ENCODE assay signal across 14 cellular contexts in the genomic region with DNA sequence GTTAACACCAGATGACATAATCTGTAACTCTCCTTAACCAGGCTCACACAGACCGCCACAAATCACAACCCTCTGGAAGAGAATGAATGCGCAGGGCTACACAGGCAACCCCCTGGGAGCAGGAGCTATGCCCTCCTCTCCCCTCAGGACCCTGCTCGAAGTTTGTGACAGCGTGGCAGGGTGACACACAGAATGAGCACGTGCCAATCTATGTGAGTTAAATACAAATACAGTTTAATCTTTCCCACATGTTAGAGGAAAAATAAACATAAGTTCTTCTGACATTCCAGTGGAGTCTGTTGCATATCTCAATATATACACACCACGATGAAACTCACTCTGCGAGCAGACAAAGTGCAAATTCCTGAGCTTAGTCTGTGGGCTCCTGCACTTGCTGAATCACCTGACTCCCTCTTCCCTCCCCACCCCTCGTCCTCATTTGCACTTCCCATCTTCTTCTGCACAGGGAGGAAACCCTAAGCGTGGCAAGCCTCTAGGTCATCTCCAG. TPM values are rescaled to one million over a fixed set of nuclear protein-coding genes. Genes with fewer than 3 reads are reported as not detected.
DNase-seq lines count a peak whose midpoint lies in the region; ATAC-seq, FAIRE-seq and TF ChIP-seq lines count a peak whose summit lies in the region.
"Had no signal": no experiment of that assay in that cellular context is flagged by ENCODE, and none has a peak within 500 bp of the region (broad histone marks: within the 10 kb centered on the region; RNA-seq: fewer than 3 reads in every experiment).

No MANE protein-coding gene starts in this region.

- TF ChIP-seq CTCF in pancreas (IDR thresholded peaks at IDR 0.05) (no peak), natural killer cell (IDR thresholded peaks at IDR 0.05) (no peak)

- no peak overlapping the region for H3K4me3 ChIP-seq in pancreas
- H3K4me3 ChIP-seq: upper lobe of left lung had no signal

- no peaks in the 10 kb centered on the region for H3K4me1 Mint-ChIP-seq in natural killer cell
- H3K4me1 Mint-ChIP-seq: central memory CD8-positive, alpha-beta T cell had no signal

- H3K9me3 Mint-ChIP-seq in natural killer cell, result no peaks in the 10 kb centered on the region
- H3K9me3 Mint-ChIP-seq: activated T-helper 1 cell treated with anti-CD3 and anti-CD28 coated beads, Interleukin-12 subunit alpha, Interleukin-12 subunit beta, Interleukin-2, Interleukin-4 antibody, amounts not matched to agents 30 ng/mL and 10 ng/mL and 1 ng/mL, durations not matched to agents 14 hours and 24 hours and 36 hours; central memory CD8-positive, alpha-beta T cell had no signal

- H3K36me3 ChIP-seq in pancreas, result no peaks in the 10 kb centered on the region
- H3K36me3 ChIP-seq: upper lobe of left lung had no signal

- intact Hi-C loops in pancreas (cut with DNase I) (no loop called here), natural killer cell (cut with micrococcal nuclease) (no loop called here)

- no peaks in the 10 kb centered on the region for H3K9me3 ChIP-seq in pancreas
- H3K9me3 ChIP-seq: upper lobe of left lung had no signal

- H3K4me3 Mint-ChIP-seq in natural killer cell, result no peak overlapping the region
- H3K4me3 Mint-ChIP-seq: activated T-helper 1 cell treated with anti-CD3 and anti-CD28 coated beads, Interleukin-12 subunit alpha, Interleukin-12 subunit beta, Interleukin-2, Interleukin-4 antibody, amounts not matched to agents 30 ng/mL and 10 ng/mL and 1 ng/mL, durations not matched to agents 14 hours and 24 hours and 36 hours; central memory CD8-positive, alpha-beta T cell had no signal

- H3K27me3 ChIP-seq in pancreas, result no peaks in the 10 kb centered on the region
- H3K27me3 ChIP-seq: upper lobe of left lung had no signal

- peak overlapping the region in 3 of 4 donors; percentile 16 to 71 (median 42) for H3K27ac ChIP-seq in pancreas
- H3K27ac ChIP-seq: upper lobe of left lung had no signal

- ATAC-seq in pancreas (peak; percentile 28 to 72 (median 49)), natural killer cell (no peak)

- 30% methylated on average over 9 of the region's 9 CpGs for WGBS in pancreas, 2 donors

- peaks cover 3 to 6% of the 10 kb centered on the region in 2 donors for H3K27me3 Mint-ChIP-seq in natural killer cell (ENCODE audit: low read depth in 2 of 2)
- H3K27me3 Mint-ChIP-seq: central memory CD8-positive, alpha-beta T cell had no signal

- H3K36me3 Mint-ChIP-seq in natural killer cell, result no peaks in the 10 kb centered on the region

- no peak overlapping the region for H3K27ac Mint-ChIP-seq in natural killer cell
- H3K27ac Mint-ChIP-seq: activated T-helper 1 cell treated with anti-CD3 and anti-CD28 coated beads, Interleukin-12 subunit alpha, Interleukin-12 subunit beta, Interleukin-2, Interleukin-4 antibody, amounts not matched to agents 30 ng/mL and 10 ng/mL and 1 ng/mL, durations not matched to agents 14 hours and 24 hours and 36 hours had no signal

- DNase-seq in GM04503 (ENCODE audit: low read depth), result peak; percentile 64
- DNase-seq in RPMI7951 (ENCODE audit: low read depth), result peak; percentile 33
- peak; percentile 77 for DNase-seq in fibroblast of gingiva (ENCODE audit: low read depth)
- no peak for DNase-seq in pancreas
- DNase-seq in NCI-H2171 treated with DMSO at 0.1 percent for 48 hours (lab: John Stamatoyannopoulos, UW), result no peak
- no peak for DNase-seq in anterior cingulate cortex (lab: John Stamatoyannopoulos, UW)
- no peak for DNase-seq in natural killer cell
- DNase-seq in NCI-H774 (lab: John Stamatoyannopoulos, UW), result no peak
- DNase-seq: DMS53, midbrain, NCI-H2029 treated with DMSO at 0.1 percent for 48 hours, upper lobe of left lung had no signal

- peaks cover 0 to 29% (median 22%) of the 10 kb centered on the region in 3 donors for H3K4me1 ChIP-seq in pancreas
- H3K4me1 ChIP-seq: upper lobe of left lung had no signal

- FAIRE-seq in pancreas (lab: Jason Lieb, UNC), result no peak

RNA-seq across cellular contexts. Expression of a gene that starts 37.6 kb away (rescaled TPM):
- total RNA-seq in RPMI7951 (2014; rRNA removed; shearing (Covaris generic)), result 85.7 and 108 TPM in 2 replicates
- 100 to 1,000 TPM in 1 of 6 donors, 10 to 100 TPM in 5; 54.4 to 121 (median 73.4) TPM for total RNA-seq in pancreas
- polyA plus RNA-seq in pancreas, result 1 to 10 TPM; 7.6 to 9.6 TPM
- total RNA-seq in natural killer cell, result 1 to 10 TPM in 2 of 3 donors, under 1 TPM in 1; 0.61 to 4.4 (median 1.3) TPM

Comparison
In these comparisons a context has a peak if more than half of its experiments do, and no peak if none do; other contexts are left out.
1. DNase-seq: peak in GM04503 (single experiment), RPMI7951 (single experiment) and fibroblast of gingiva (single experiment); none in pancreas (0 of 6), NCI-H2171 treated with DMSO at 0.1 percent for 48 hours (single experiment), anterior cingulate cortex (0 of 58), natural killer cell (single experiment) and NCI-H774 (single experiment).
2. ATAC-seq: peak in pancreas (4 of 4); none in natural killer cell (0 of 3).
3. RNA of a gene that starts 37.6 kb away (total RNA-seq): 85.7 to 108 TPM in RPMI7951 and 54.4 to 121 TPM in pancreas; 0.61 to 4.4 TPM in natural killer cell; every median in the first group is over 10 times any median in the second.